1 cellular context compared by ENCODE assay signal in genomic region chr10:57247271-57247670, GRCh38.
TF ChIP-seq lines count a peak whose summit lies in the region.

No MANE protein-coding gene starts in this region.

TF ChIP-seq in GM23338, 12 proteins besides CTCF, POLR2A, EP300 and RAD21 (continued from another document):
- TF ChIP-seq ZNF462 (CRISPR knock-in tag; IDR thresholded peaks at IDR 0.05), result no peak
- no peak for TF ChIP-seq NANOG (IDR thresholded peaks at IDR 0.05; ENCODE audit: borderline replicate concordance)
- no peak for TF ChIP-seq EZH2 (IDR thresholded peaks at IDR 0.05; ENCODE audit: low read depth, unreplicated experiment)
- TF ChIP-seq ETS1 (IDR thresholded peaks at IDR 0.05), result no peak
- no peak for TF ChIP-seq JUNB (IDR thresholded peaks at IDR 0.05; ENCODE audit: unreplicated experiment)
